8 cellular contexts compared by ENCODE assay signal in the genomic region with DNA sequence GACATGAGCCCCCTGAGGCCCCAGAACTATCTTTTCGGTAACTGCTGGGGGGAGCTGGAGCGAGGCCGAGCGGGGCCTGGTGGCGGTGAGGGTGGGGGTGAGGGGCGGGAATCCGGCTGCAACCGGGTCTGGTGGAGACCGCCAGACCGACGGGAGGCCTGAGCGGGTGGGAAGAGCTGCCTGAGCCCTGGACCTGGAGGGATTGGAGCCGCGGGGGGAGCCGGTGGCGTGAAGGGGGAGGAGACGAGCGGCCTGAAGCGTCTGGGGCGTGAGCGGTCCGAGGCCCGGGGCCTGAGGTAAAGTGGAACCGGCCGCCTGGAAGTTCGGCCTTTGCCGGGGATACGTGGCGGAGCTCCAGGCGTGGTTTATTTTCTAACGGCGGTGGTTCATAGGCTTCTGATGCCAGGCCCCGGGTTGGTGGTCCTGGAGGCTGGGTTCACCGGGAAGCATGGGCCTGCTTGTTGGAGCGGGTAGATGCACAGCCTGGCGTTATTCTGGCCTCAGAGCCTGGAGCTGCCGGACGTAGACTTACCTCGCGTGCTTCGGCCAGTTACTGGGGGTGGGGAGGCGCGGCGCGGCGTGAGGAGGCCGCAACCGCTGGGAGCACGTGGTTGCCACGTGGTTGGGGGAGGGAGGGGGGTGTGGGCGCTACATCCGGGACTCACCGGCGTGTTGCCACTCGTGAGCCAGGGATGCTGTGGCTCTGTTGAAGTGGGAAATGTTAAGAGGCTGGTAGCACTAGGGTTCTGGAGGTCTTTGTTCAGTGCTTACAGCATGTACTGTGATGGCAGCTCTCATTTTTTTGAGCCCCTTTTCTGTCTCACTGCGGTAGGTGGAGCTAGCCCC. TPM values are rescaled to one million over a fixed set of nuclear protein-coding genes. Genes with fewer than 3 reads are reported as not detected.
DNase-seq lines count a peak whose midpoint lies in the region; ATAC-seq and TF ChIP-seq lines count a peak whose summit lies in the region.

No MANE protein-coding gene starts in this region.

- peaks cover 35% of the 10 kb centered on the region for H3K4me1 Mint-ChIP-seq in progenitor cell of endocrine pancreas (ENCODE audit: low read depth)

- TF ChIP-seq CTCF in heart right ventricle (IDR thresholded peaks at IDR 0.05): no peak
- TF ChIP-seq CTCF in progenitor cell of endocrine pancreas (IDR thresholded peaks at IDR 0.05; ENCODE audit: unreplicated experiment): no peak
- no peak for TF ChIP-seq CTCF in upper lobe of right lung (IDR thresholded peaks at IDR 0.05)

- H3K36me3 ChIP-seq in KOPT-K1 (ENCODE audit: insufficient read depth, low read length) (peaks cover 49% of the 10 kb centered on the region), adipocyte (ENCODE audit: control insufficient read depth, insufficient read depth, low read length, severe bottlenecking) (peaks cover 30% of the 10 kb centered on the region), heart right ventricle (peaks cover 0 to 32% (median 7%) of the 10 kb centered on the region in 9 donors), upper lobe of right lung (peaks cover 31% of the 10 kb centered on the region)

- DNase-seq in ELF-1 (ENCODE audit: low read depth, low spot score): peak; percentile 80
- DNase-seq in SW480 (ENCODE audit: low spot score): peak; percentile 90
- peak; percentile 89 for DNase-seq in adipocyte (ENCODE audit: low read depth)
- peak; percentile 73 to 74 for DNase-seq in heart right ventricle
- DNase-seq in progenitor cell of endocrine pancreas (ENCODE audit: low spot score, unreplicated experiment): peak; percentile 54
- peak; percentile 92 for DNase-seq in upper lobe of right lung

- peak overlapping the region; percentile 100 for H3K27ac Mint-ChIP-seq in progenitor cell of endocrine pancreas

- peak overlapping the region; percentile 98 for H3K4me3 Mint-ChIP-seq in progenitor cell of endocrine pancreas (ENCODE audit: low read depth)

- peaks cover 30% of the 10 kb centered on the region for H3K4me1 ChIP-seq in adipocyte (ENCODE audit: control insufficient read depth, insufficient read depth, low read length)
- peaks cover 0 to 50% (median 38%) of the 10 kb centered on the region in 9 donors for H3K4me1 ChIP-seq in heart right ventricle
- H3K4me1 ChIP-seq in upper lobe of right lung: peaks cover 31% of the 10 kb centered on the region

- H3K36me3 Mint-ChIP-seq in progenitor cell of endocrine pancreas (ENCODE audit: insufficient read depth): peaks cover 26% of the 10 kb centered on the region

- no peaks in the 10 kb centered on the region for H3K27me3 Mint-ChIP-seq in progenitor cell of endocrine pancreas

- peak overlapping the region; percentile 97 for H3K9ac ChIP-seq in adipocyte (ENCODE audit: low read length)

- WGBS in heart right ventricle, 2 donors: 0 to 1% methylated on average over 54 to 56 of the region's 56 CpGs

- H3K9me3 Mint-ChIP-seq in progenitor cell of endocrine pancreas (ENCODE audit: low read depth): no peaks in the 10 kb centered on the region

- H3K9me3 ChIP-seq in KOPT-K1 (ENCODE audit: insufficient read depth, low read length, poor library complexity, severe bottlenecking) (no peaks in the 10 kb centered on the region), adipocyte (ENCODE audit: control insufficient read depth, low read length) (no peaks in the 10 kb centered on the region), heart right ventricle (no peaks in the 10 kb centered on the region), upper lobe of right lung (no peaks in the 10 kb centered on the region)

- H3K27ac ChIP-seq in KOPT-K1 (ENCODE audit: low read depth, low read length, poor library complexity, severe bottlenecking): peak overlapping the region; percentile 85
- H3K27ac ChIP-seq in heart right ventricle: peak overlapping the region; percentile 65 to 95 (median 90)
- H3K27ac ChIP-seq in upper lobe of right lung: peak overlapping the region; percentile 91

- ATAC-seq in GM21717 (IDR thresholded peaks at IDR 0.05; ENCODE audit: unreplicated experiment): peak; percentile 34
- peak; percentile 30 to 65 (median 52) for ATAC-seq in heart right ventricle
- peak; percentile 73 for ATAC-seq in upper lobe of right lung

- H3K4me3 ChIP-seq in adipocyte (ENCODE audit: low read length) (peak overlapping the region; percentile 92), heart right ventricle (peak overlapping the region; percentile 61 to 97 (median 86)), upper lobe of right lung (peak overlapping the region; percentile 92)

- intact Hi-C loops in heart right ventricle (cut with DNase I): no loop called here
- intact Hi-C loops in upper lobe of right lung (cut with DNase I): no loop called here

- H3K27me3 ChIP-seq in adipocyte (replicated peaks; ENCODE audit: control insufficient read depth, insufficient read depth, low read length): no peaks in the 10 kb centered on the region
- H3K27me3 ChIP-seq in heart right ventricle: no peaks in the 10 kb centered on the region
- no peaks in the 10 kb centered on the region for H3K27me3 ChIP-seq in upper lobe of right lung

RNA-seq across cellular contexts. Expression of a gene that starts 0.5 kb away (rescaled TPM):
- total RNA-seq in heart right ventricle (100 to 1,000 TPM; 364 to 529 (median 465) TPM), progenitor cell of endocrine pancreas (1,367 and 1,453 TPM in 2 replicates), upper lobe of right lung (585 TPM)
- 1,000 to 10,000 TPM in 1 of 2 donors, 100 to 1,000 TPM in 1; 248 to 1,064 TPM for polyA plus RNA-seq in heart right ventricle

RNA-seq across cellular contexts. Expression of a gene that starts 31.3 kb away (rescaled TPM):
- 10 to 100 TPM in 8 of 10 donors, 1 to 10 TPM in 2; 2.5 to 39.2 (median 19.2) TPM for total RNA-seq in heart right ventricle
- polyA plus RNA-seq in heart right ventricle: 1 to 10 TPM; 1.7 to 4.1 TPM
- total RNA-seq in progenitor cell of endocrine pancreas: 2.3 and 2.6 TPM in 2 replicates
- 4.2 TPM for total RNA-seq in upper lobe of right lung

Comparison
In these comparisons a context has a peak if more than half of its experiments do, and no peak if none do; other contexts are left out.
1. Peak in every context shown above with its lines: DNase-seq, ATAC-seq, H3K4me3 ChIP-seq and H3K27ac ChIP-seq.